ENCODE assay signal across 1 cellular context in the genomic region with DNA sequence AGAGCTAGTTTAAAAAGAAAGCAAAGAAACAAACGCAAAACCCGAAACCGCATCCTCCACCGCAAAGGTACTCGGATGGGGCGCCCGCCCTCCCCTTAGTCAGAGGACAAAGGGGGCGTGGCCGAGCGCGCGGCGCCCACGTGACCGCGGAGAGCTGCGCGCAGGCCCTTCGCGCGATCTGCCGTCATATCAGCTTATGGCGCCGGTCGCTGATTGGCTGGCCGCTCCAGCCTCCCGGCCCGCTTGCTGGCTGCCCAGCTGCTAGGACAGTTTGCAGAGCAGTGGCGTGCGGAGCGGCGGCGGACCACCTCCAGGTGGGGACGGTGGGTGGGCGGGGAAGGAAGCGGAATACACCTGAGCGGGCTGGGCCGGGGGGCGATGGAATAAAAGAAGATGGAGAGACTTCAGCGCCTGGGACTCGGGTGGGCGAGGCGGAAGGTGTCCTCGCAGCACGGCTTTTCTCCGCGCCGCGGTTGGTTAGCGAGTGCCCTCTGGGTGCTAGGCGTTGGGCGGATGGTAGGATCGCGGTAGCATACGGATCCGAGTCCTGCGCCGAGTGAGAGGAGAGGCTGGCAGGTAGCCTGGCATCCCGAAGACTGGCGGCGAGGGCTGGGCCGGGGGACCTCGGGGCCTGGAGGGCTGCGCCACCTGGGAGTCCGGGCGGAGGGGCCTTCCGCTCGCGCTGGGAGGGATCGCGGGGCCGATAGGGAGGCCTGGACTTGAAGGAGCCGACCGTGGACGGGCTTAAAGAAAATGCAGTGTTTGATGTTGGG.
TF ChIP-seq lines count a peak whose summit lies in the region.

A gene with protein sequence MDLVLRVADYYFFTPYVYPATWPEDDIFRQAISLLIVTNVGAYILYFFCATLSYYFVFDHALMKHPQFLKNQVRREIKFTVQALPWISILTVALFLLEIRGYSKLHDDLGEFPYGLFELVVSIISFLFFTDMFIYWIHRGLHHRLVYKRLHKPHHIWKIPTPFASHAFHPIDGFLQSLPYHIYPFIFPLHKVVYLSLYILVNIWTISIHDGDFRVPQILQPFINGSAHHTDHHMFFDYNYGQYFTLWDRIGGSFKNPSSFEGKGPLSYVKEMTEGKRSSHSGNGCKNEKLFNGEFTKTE (plus strand): TSS at position 269 of the 773 bp plus-strand sequence. CDS start 10,605 bp downstream, outside the sequence.

TF ChIP-seq in HepG2, 621 proteins besides CTCF, POLR2A, EP300 and RAD21 (continued from another document and continues in another):
- peak; percentile 56; the same call in 1 of the 2 replicates for TF ChIP-seq ZNF768 (CRISPR knock-in tag; IDR thresholded peaks at IDR 0.05)
- TF ChIP-seq, protein P1, sequence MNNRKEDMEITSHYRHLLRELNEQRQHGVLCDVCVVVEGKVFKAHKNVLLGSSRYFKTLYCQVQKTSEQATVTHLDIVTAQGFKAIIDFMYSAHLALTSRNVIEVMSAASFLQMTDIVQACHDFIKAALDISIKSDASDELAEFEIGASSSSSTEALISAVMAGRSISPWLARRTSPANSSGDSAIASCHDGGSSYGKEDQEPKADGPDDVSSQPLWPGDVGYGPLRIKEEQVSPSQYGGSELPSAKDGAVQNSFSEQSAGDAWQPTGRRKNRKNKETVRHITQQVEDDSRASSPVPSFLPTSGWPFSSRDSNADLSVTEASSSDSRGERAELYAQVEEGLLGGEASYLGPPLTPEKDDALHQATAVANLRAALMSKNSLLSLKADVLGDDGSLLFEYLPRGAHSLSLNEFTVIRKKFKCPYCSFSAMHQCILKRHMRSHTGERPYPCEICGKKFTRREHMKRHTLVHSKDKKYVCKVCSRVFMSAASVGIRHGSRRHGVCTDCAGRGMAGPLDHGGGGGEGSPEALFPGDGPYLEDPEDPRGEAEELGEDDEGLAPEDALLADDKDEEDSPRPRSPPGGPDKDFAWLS (CRISPR knock-in tag; IDR thresholded peaks at IDR 0.05; ENCODE audit: borderline replicate concordance), result no peak
- peak; percentile 83; the same call in 1 of the 2 replicates for TF ChIP-seq RFXANK (CRISPR knock-in tag; IDR thresholded peaks at IDR 0.05)
- TF ChIP-seq KMT2B (CRISPR knock-in tag; IDR thresholded peaks at IDR 0.05), result no peak; the same call in 1 of the 2 replicates
- TF ChIP-seq RFX5 (IDR thresholded peaks at IDR 0.05; ENCODE audit: low read depth, low read length), result 0 out of 2 replicates have a peak, but pooled peaks have one; percentile 12
- TF ChIP-seq, protein P2, sequence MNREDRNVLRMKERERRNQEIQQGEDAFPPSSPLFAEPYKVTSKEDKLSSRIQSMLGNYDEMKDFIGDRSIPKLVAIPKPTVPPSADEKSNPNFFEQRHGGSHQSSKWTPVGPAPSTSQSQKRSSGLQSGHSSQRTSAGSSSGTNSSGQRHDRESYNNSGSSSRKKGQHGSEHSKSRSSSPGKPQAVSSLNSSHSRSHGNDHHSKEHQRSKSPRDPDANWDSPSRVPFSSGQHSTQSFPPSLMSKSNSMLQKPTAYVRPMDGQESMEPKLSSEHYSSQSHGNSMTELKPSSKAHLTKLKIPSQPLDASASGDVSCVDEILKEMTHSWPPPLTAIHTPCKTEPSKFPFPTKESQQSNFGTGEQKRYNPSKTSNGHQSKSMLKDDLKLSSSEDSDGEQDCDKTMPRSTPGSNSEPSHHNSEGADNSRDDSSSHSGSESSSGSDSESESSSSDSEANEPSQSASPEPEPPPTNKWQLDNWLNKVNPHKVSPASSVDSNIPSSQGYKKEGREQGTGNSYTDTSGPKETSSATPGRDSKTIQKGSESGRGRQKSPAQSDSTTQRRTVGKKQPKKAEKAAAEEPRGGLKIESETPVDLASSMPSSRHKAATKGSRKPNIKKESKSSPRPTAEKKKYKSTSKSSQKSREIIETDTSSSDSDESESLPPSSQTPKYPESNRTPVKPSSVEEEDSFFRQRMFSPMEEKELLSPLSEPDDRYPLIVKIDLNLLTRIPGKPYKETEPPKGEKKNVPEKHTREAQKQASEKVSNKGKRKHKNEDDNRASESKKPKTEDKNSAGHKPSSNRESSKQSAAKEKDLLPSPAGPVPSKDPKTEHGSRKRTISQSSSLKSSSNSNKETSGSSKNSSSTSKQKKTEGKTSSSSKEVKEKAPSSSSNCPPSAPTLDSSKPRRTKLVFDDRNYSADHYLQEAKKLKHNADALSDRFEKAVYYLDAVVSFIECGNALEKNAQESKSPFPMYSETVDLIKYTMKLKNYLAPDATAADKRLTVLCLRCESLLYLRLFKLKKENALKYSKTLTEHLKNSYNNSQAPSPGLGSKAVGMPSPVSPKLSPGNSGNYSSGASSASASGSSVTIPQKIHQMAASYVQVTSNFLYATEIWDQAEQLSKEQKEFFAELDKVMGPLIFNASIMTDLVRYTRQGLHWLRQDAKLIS (CRISPR knock-in tag; IDR thresholded peaks at IDR 0.05), result peak; percentile 36; the same call in 1 of the 2 replicates
- TF ChIP-seq, protein P3, sequence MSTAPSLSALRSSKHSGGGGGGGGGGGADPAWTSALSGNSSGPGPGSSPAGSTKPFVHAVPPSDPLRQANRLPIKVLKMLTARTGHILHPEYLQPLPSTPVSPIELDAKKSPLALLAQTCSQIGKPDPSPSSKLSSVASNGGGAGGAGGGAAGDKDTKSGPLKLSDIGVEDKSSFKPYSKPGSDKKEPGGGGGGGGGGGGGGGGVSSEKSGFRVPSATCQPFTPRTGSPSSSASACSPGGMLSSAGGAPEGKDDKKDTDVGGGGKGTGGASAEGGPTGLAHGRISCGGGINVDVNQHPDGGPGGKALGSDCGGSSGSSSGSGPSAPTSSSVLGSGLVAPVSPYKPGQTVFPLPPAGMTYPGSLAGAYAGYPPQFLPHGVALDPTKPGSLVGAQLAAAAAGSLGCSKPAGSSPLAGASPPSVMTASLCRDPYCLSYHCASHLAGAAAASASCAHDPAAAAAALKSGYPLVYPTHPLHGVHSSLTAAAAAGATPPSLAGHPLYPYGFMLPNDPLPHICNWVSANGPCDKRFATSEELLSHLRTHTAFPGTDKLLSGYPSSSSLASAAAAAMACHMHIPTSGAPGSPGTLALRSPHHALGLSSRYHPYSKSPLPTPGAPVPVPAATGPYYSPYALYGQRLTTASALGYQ (CRISPR knock-in tag; IDR thresholded peaks at IDR 0.05), result 0 out of 2 replicates have a peak, but pooled peaks have one; percentile 20
- TF ChIP-seq KDM2A (CRISPR knock-in tag; IDR thresholded peaks at IDR 0.05; ENCODE audit: borderline replicate concordance, low read depth), result peak; percentile 90
- 0 out of 2 replicates have a peak, but pooled peaks have one; percentile 29 for TF ChIP-seq ZNF383 (CRISPR knock-in tag; IDR thresholded peaks at IDR 0.05; ENCODE audit: borderline replicate concordance)
- TF ChIP-seq ZNF367 (CRISPR knock-in tag; IDR thresholded peaks at IDR 0.05; ENCODE audit: borderline replicate concordance), result no peak
- TF ChIP-seq RELA (CRISPR knock-in tag; IDR thresholded peaks at IDR 0.05), result peak; percentile 80; the same call in 1 of the 2 replicates
- TF ChIP-seq ZNF776 (CRISPR knock-in tag; IDR thresholded peaks at IDR 0.05), result peak; percentile 59; the same call in 1 of the 2 replicates
- TF ChIP-seq ZFP36L2 (CRISPR knock-in tag; IDR thresholded peaks at IDR 0.05), result 0 out of 2 replicates have a peak, but pooled peaks have one; percentile 22
- TF ChIP-seq, protein P4, sequence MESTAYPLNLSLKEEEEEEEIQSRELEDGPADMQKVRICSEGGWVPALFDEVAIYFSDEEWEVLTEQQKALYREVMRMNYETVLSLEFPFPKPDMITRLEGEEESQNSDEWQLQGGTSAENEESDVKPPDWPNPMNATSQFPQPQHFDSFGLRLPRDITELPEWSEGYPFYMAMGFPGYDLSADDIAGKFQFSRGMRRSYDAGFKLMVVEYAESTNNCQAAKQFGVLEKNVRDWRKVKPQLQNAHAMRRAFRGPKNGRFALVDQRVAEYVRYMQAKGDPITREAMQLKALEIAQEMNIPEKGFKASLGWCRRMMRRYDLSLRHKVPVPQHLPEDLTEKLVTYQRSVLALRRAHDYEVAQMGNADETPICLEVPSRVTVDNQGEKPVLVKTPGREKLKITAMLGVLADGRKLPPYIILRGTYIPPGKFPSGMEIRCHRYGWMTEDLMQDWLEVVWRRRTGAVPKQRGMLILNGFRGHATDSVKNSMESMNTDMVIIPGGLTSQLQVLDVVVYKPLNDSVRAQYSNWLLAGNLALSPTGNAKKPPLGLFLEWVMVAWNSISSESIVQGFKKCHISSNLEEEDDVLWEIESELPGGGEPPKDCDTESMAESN (CRISPR knock-in tag; conservative IDR thresholded peaks at IDR 0.05), result peak; percentile 50; the same call in 1 of the 2 replicates
- peak; percentile 40 for TF ChIP-seq YY1 (IDR thresholded peaks at IDR 0.05; ENCODE audit: insufficient read depth, insufficient replicate concordance, low read depth, low read length)
- TF ChIP-seq, protein P5, sequence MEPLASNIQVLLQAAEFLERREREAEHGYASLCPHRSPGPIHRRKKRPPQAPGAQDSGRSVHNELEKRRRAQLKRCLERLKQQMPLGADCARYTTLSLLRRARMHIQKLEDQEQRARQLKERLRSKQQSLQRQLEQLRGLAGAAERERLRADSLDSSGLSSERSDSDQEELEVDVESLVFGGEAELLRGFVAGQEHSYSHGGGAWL (CRISPR knock-in tag; IDR thresholded peaks at IDR 0.05), result peak; percentile 81
- TF ChIP-seq ZNF160 (CRISPR knock-in tag; IDR thresholded peaks at IDR 0.05), result peak; percentile 78
- 0 out of 2 replicates have a peak, but pooled peaks have one; percentile 25 for TF ChIP-seq ZNF317 (CRISPR knock-in tag; IDR thresholded peaks at IDR 0.05)
- peak; percentile 84 for TF ChIP-seq ZSCAN31 (CRISPR knock-in tag; IDR thresholded peaks at IDR 0.05; ENCODE audit: low read depth)
- TF ChIP-seq ZNF773 (CRISPR knock-in tag; IDR thresholded peaks at IDR 0.05; ENCODE audit: borderline replicate concordance), result peak; percentile 6; the same call in 1 of the 2 replicates
- TF ChIP-seq, protein P6, sequence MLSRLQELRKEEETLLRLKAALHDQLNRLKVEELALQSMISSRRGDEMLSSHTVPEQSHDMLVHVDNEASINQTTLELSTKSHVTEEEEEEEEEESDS (CRISPR knock-in tag; IDR thresholded peaks at IDR 0.05; ENCODE audit: borderline replicate concordance), result no peak; the same call in 1 of the 2 replicates
- TF ChIP-seq MTA1 (CRISPR knock-in tag; IDR thresholded peaks at IDR 0.05; ENCODE audit: borderline replicate concordance), result peak; percentile 68; the same call in 1 of the 2 replicates
- TF ChIP-seq, protein P7, sequence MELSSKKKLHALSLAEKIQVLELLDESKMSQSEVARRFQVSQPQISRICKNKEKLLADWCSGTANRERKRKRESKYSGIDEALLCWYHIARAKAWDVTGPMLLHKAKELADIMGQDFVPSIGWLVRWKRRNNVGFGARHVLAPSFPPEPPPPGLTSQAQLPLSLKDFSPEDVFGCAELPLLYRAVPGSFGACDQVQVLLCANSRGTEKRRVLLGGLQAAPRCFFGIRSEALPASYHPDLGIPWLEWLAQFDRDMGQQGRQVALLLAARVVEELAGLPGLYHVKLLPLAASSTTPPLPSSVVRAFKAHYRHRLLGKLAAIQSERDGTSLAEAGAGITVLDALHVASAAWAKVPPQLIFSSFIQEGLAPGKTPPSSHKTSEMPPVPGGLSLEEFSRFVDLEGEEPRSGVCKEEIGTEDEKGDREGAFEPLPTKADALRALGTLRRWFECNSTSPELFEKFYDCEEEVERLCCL (CRISPR knock-in tag; IDR thresholded peaks at IDR 0.05; ENCODE audit: borderline replicate concordance), result peak; percentile 73; the same call in 1 of the 2 replicates
- peak; percentile 91 for TF ChIP-seq NFYC (CRISPR knock-in tag; IDR thresholded peaks at IDR 0.05)
- TF ChIP-seq, protein P8, sequence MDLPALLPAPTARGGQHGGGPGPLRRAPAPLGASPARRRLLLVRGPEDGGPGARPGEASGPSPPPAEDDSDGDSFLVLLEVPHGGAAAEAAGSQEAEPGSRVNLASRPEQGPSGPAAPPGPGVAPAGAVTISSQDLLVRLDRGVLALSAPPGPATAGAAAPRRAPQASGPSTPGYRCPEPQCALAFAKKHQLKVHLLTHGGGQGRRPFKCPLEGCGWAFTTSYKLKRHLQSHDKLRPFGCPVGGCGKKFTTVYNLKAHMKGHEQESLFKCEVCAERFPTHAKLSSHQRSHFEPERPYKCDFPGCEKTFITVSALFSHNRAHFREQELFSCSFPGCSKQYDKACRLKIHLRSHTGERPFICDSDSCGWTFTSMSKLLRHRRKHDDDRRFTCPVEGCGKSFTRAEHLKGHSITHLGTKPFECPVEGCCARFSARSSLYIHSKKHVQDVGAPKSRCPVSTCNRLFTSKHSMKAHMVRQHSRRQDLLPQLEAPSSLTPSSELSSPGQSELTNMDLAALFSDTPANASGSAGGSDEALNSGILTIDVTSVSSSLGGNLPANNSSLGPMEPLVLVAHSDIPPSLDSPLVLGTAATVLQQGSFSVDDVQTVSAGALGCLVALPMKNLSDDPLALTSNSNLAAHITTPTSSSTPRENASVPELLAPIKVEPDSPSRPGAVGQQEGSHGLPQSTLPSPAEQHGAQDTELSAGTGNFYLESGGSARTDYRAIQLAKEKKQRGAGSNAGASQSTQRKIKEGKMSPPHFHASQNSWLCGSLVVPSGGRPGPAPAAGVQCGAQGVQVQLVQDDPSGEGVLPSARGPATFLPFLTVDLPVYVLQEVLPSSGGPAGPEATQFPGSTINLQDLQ (CRISPR knock-in tag; IDR thresholded peaks at IDR 0.05), result 0 out of 2 replicates have a peak, but pooled peaks have one; percentile 48
- peak; percentile 74; the same call in 1 of the 2 replicates for TF ChIP-seq ZBTB20 (CRISPR knock-in tag; IDR thresholded peaks at IDR 0.05; ENCODE audit: borderline replicate concordance, low read depth)
- TF ChIP-seq, protein P9, sequence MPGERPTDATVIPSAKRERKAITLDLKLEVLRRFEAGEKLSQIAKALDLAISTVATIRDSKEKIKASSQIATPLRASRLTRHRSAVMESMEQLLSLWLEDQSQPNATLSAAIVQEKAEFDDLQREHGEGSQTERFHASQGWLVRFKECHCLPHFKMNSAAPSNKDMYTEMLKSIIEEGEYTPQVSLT (CRISPR knock-in tag; IDR thresholded peaks at IDR 0.05; ENCODE audit: borderline replicate concordance, low read depth), result no peak
- TF ChIP-seq ZNF660 (CRISPR knock-in tag; IDR thresholded peaks at IDR 0.05; ENCODE audit: borderline replicate concordance, low read depth), result 0 out of 2 replicates have a peak, but pooled peaks have one; percentile 55
- TF ChIP-seq ZNF136 (CRISPR knock-in tag; IDR thresholded peaks at IDR 0.05; ENCODE audit: low read depth), result 0 out of 2 replicates have a peak, but pooled peaks have one; percentile 69
- peak; percentile 67; the same call in 1 of the 2 replicates for TF ChIP-seq ZNF225 (CRISPR knock-in tag; IDR thresholded peaks at IDR 0.05)
- peak; percentile 86; the same call in 1 of the 2 replicates for TF ChIP-seq ZNF605 (CRISPR knock-in tag; IDR thresholded peaks at IDR 0.05)
- TF ChIP-seq ZNF292 (CRISPR knock-in tag; IDR thresholded peaks at IDR 0.05; ENCODE audit: borderline replicate concordance, low read depth), result peak; percentile 84
- TF ChIP-seq ZSCAN21 (CRISPR knock-in tag; IDR thresholded peaks at IDR 0.05; ENCODE audit: borderline replicate concordance), result 0 out of 2 replicates have a peak, but pooled peaks have one; percentile 62
